ENCODE assay signal across 8 cellular contexts in genomic region chr16:75263963-75264445, GRCh38. TPM values are rescaled to one million over a fixed set of nuclear protein-coding genes. Genes with fewer than 3 reads are reported as not detected.
DNase-seq lines count a peak whose midpoint lies in the region; ATAC-seq, FAIRE-seq and TF ChIP-seq lines count a peak whose summit lies in the region.

No MANE protein-coding gene starts in this region.

- CTCF ChIA-PET in CD8-positive, alpha-beta T cell (lab: Charles Lee) = no interaction called here
- CTCF ChIA-PET in RWPE1 (lab: Yijun Ruan, JAX) = no interaction called here

- peaks cover 46% of the 10 kb centered on the region for H3K27me3 Mint-ChIP-seq in CD8-positive, alpha-beta T cell (ENCODE audit: low read depth)

- H3K9me3 ChIP-seq in CD8-positive, alpha-beta T cell (ENCODE audit: low read length) = no peaks in the 10 kb centered on the region
- no peaks in the 10 kb centered on the region for H3K9me3 ChIP-seq in ovary

- H3K4me3 ChIP-seq in CD8-positive, alpha-beta T cell (ENCODE audit: low read depth, low read length) = no peak overlapping the region
- H3K4me3 ChIP-seq in fibroblast of mammary gland (ENCODE audit: control insufficient read depth, low read depth, low read length) (peak overlapping the region; percentile 86), ovary (peak overlapping the region; percentile 65)

- no peak for TF ChIP-seq POLR2A in ovary (IDR thresholded peaks at IDR 0.05)

- POLR2A ChIA-PET in CD8-positive, alpha-beta T cell (lab: Charles Lee) = no interaction called here
- POLR2A ChIA-PET in RWPE1 (lab: Yijun Ruan, JAX; ENCODE audit: low non-redundant PET) = no interaction called here

- peaks cover 10% of the 10 kb centered on the region for H3K4me1 Mint-ChIP-seq in CD8-positive, alpha-beta T cell (ENCODE audit: low read depth)

- TF ChIP-seq EP300 in ovary (IDR thresholded peaks at IDR 0.05) = no peak

- no peak for ATAC-seq in CD8-positive, alpha-beta T cell
- ATAC-seq in GM21723 (IDR thresholded peaks at IDR 0.05; ENCODE audit: unreplicated experiment) = no peak

- H3K9me3 Mint-ChIP-seq in CD8-positive, alpha-beta T cell = no peaks in the 10 kb centered on the region

- H3K36me3 Mint-ChIP-seq in CD8-positive, alpha-beta T cell = no peaks in the 10 kb centered on the region

- H3K36me3 ChIP-seq in CD8-positive, alpha-beta T cell (ENCODE audit: insufficient read depth, low read length) = no peaks in the 10 kb centered on the region
- H3K36me3 ChIP-seq in ovary = no peaks in the 10 kb centered on the region

- no peak overlapping the region for H3K27ac ChIP-seq in CD8-positive, alpha-beta T cell (ENCODE audit: low read depth, low read length)
- H3K27ac ChIP-seq in RWPE1 (peak overlapping the region; percentile 91), ovary (peak overlapping the region in 1 of 2 donors; percentile 78)

- no peak overlapping the region for H3K27ac Mint-ChIP-seq in CD8-positive, alpha-beta T cell

- peaks cover 6% of the 10 kb centered on the region for H3K4me1 ChIP-seq in CD8-positive, alpha-beta T cell (ENCODE audit: insufficient read depth, low read length)
- H3K4me1 ChIP-seq in ovary (ENCODE audit: insufficient read depth) = peaks cover 38% of the 10 kb centered on the region

- WGBS in ovary, 3 donors = 25 to 45% (median 30%) methylated on average over 8 of the region's 8 CpGs

- no peak for FAIRE-seq in urothelium cell line (lab: Jason Lieb, UNC)

- H3K27me3 ChIP-seq in CD8-positive, alpha-beta T cell (ENCODE audit: insufficient read depth, low read length) = peaks cover 6% of the 10 kb centered on the region
- no peaks in the 10 kb centered on the region for H3K27me3 ChIP-seq in ovary

- intact Hi-C loops in CD8-positive, alpha-beta T cell (cut with DNase I, micrococcal nuclease) = no loop called here
- intact Hi-C loops in ovary (cut with DNase I) = no loop called here

- H3K4me3 Mint-ChIP-seq in CD8-positive, alpha-beta T cell = peak overlapping the region; percentile 65

- DNase-seq in CD8-positive, alpha-beta T cell = no peak
- no peak for DNase-seq in RWPE1 (ENCODE audit: low spot score)
- peak; percentile 49 for DNase-seq in fibroblast of mammary gland (ENCODE audit: low read depth)
- peak in 2 of 5 donors; percentile 38 to 45 for DNase-seq in ovary
- DNase-seq in activated CD4-positive, CD25-positive, alpha-beta regulatory T cell (lab: John Stamatoyannopoulos, UW) = no peak
- no peak for DNase-seq in urothelium cell line (ENCODE audit: low spot score)
- DNase-seq in NCI-H1930 (lab: John Stamatoyannopoulos, UW) = no peak

- no peak for TF ChIP-seq CTCF in CD8-positive, alpha-beta T cell (IDR thresholded peaks at IDR 0.05)
- no peak for TF ChIP-seq CTCF in RWPE1 (conservative IDR thresholded peaks at IDR 0.05; ENCODE audit: low read depth)
- TF ChIP-seq CTCF in fibroblast of mammary gland (conservative IDR thresholded peaks at IDR 0.05; ENCODE audit: control insufficient read depth, insufficient read depth, low read depth, low read length) = no peak
- TF ChIP-seq CTCF in ovary (IDR thresholded peaks at IDR 0.05) = no peak

RNA-seq across cellular contexts. Expression of gene BCAR1, which starts 12.6 kb away (rescaled TPM):
- total RNA-seq in CD8-positive, alpha-beta T cell = not detected
- total RNA-seq in ovary = 10 to 100 TPM; 22.2 to 90.2 (median 47.4) TPM
- polyA plus RNA-seq in ovary = 10 to 100 TPM in 1 of 2 donors, 1 to 10 TPM in 1; 2.4 to 30.3 TPM

RNA-seq across cellular contexts. Expression of gene CTRB1, which starts 45.2 kb away (rescaled TPM):
- total RNA-seq in CD8-positive, alpha-beta T cell = not detected
- total RNA-seq in ovary = 10 to 100 TPM in 2 of 7 donors, 1 to 10 TPM in 1, under 1 TPM in 2, not detected in 2; 0.67 to 14.7 (median 3.1) TPM
- polyA plus RNA-seq in ovary = not detected

RNA-seq across cellular contexts. Expression of gene CTRB2, which starts 57.0 kb away (rescaled TPM):
- total RNA-seq in CD8-positive, alpha-beta T cell = not detected
- 10 to 100 TPM in 2 of 7 donors, 1 to 10 TPM in 1, under 1 TPM in 1, not detected in 3; 0.62 to 28.7 (median 11.6) TPM for total RNA-seq in ovary
- polyA plus RNA-seq in ovary = 1 to 10 TPM in 1 of 2 donors, not detected in 1; 1.1 TPM

Comparison
In these comparisons a context has a peak if more than half of its experiments do, and no peak if none do; other contexts are left out.
1. RNA of gene BCAR1, which starts 12.6 kb away (total RNA-seq): 22.2 to 90.2 TPM in ovary; not detected in CD8-positive, alpha-beta T cell; every median in the first group is over 10 times any median in the second.